ENCODE assay signal across 8 cellular contexts in the genomic region with DNA sequence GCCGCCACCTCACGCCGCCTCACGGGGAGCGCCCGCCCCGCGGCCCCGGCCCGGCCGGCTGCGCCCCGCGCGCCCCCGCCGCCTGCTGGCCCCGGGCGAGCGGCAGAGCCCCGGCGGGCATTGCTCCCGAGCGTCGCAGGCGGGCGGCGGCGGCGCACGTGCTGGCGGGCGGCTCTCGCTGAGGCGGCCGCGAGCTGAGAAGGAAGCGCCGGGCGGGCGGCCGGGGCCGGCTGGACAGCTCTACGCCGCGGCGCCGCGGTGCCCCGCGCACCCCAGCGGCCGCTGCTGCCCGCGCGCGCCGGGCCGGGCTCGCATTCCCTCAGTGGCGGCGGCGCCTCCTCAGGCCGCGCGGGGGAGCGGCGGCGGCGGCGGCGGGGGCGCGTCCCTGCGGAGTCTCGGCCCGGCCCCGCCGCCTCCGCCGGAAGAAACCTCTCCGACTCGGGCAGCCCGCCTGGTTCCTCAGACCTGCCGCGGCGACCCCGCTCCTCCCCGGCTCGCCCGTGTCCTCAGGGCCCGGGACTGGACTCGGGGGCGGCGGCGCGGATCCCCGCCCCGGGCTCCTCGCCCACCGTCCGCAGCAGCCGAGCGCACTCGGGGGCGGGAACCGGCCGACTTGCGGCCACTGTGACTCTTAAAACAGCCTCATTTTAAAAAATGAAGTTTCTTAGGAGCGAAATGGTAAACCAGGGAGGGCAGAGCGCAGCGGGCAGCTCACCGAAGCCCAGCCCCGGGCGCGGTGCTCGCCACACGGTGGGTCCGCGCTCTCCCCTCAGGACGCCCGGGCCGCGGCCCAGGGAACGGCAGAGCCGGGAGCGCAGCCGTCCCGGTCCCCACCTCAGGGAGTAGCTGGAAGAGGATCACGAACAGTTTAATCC. TPM values are rescaled to one million over a fixed set of nuclear protein-coding genes. Genes with fewer than 3 reads are reported as not detected.
DNase-seq lines count a peak whose midpoint lies in the region; ATAC-seq and TF ChIP-seq lines count a peak whose summit lies in the region.

A gene (minus strand): TSS at position 287 of the 875 bp plus-strand sequence. CDS start 116,500 bp downstream, outside the sequence.

- ATAC-seq in HG03469 (IDR thresholded peaks at IDR 0.05; ENCODE audit: unreplicated experiment) (peak; percentile 38), omental fat pad (ENCODE audit: low FRiP score) (peak; percentile 82), upper lobe of left lung (ENCODE audit: low FRiP score in 2 of 2) (peak; percentile 57 to 90)

- H3K36me3 ChIP-seq in SJCRH30 (no peaks in the 10 kb centered on the region), upper lobe of left lung (no peaks in the 10 kb centered on the region)

- TF ChIP-seq CTCF in omental fat pad (IDR thresholded peaks at IDR 0.05) = no peak
- peak; percentile 27 to 73 (median 68) for TF ChIP-seq CTCF in upper lobe of left lung (IDR thresholded peaks at IDR 0.05)

- no peak within 1 kb of the TSS; the same call in 1 of the 2 replicates for H3K27ac ChIP-seq in SJCRH30
- peak within 1 kb of the TSS; percentile 81 to 92 (median 91) for H3K27ac ChIP-seq in upper lobe of left lung

- no peak for TF ChIP-seq EP300 in upper lobe of left lung (IDR thresholded peaks at IDR 0.05)

- H3K27me3 ChIP-seq in SJCRH30 (no peaks in the 10 kb centered on the region), upper lobe of left lung (no peaks in the 10 kb centered on the region)

- H3K4me1 ChIP-seq in SJCRH30 (no peaks in the 10 kb centered on the region), upper lobe of left lung (peaks cover 15 to 48% (median 26%) of the 10 kb centered on the region in 4 donors)

- DNase-seq in SKM-1 treated with dmso at 0.1 percent for 144 hours (lab: John Stamatoyannopoulos, UW; ENCODE audit: unreplicated experiment) (peak; percentile 21), SKM-1 (lab: John Stamatoyannopoulos, UW; ENCODE audit: unreplicated experiment) (no peak), SJCRH30 (peak; percentile 37 to 66), germinal center (ENCODE audit: low spot score) (peak; percentile 73), omental fat pad (ENCODE audit: low spot score) (no peak), upper lobe of left lung (peak; percentile 61 to 94)
- DNase-seq in activated gamma-delta T cell treated with anti-CD3 and anti-CD28 coated beads, Interleukin-2, amount 50 U/mL, for 16 hours (ENCODE audit: low read depth) = peak; percentile 40

- no peaks in the 10 kb centered on the region for H3K9me3 ChIP-seq in SJCRH30 (replicated peaks)
- no peaks in the 10 kb centered on the region for H3K9me3 ChIP-seq in upper lobe of left lung

- 1 to 7% methylated on average over 15 to 45 of the region's 130 CpGs for WGBS in upper lobe of left lung, 2 donors

- peak in 1 of 4 donors; percentile 49 for TF ChIP-seq POLR2A in upper lobe of left lung (IDR thresholded peaks at IDR 0.05)

- H3K4me3 ChIP-seq in SJCRH30 (peak within 1 kb of the TSS; percentile 71), upper lobe of left lung (peak within 1 kb of the TSS; percentile 62 to 90 (median 80))

RNA-seq across cellular contexts. Expression of the gene that starts here (rescaled TPM):
- total RNA-seq in SJCRH30 (2014; rRNA removed; shearing (Covaris generic)) = 1.2 and 1.3 TPM in 2 replicates
- total RNA-seq in omental fat pad = 10 to 100 TPM in 3 of 4 donors, 1 to 10 TPM in 1; 2.8 to 19.5 (median 14.2) TPM
- total RNA-seq in upper lobe of left lung = 10 to 100 TPM; 17.5 to 56.6 (median 29.4) TPM

Comparison
In these comparisons a context has a peak if more than half of its experiments do, and no peak if none do; other contexts are left out.
1. DNase-seq: peak in SKM-1 treated with dmso at 0.1 percent for 144 hours (single experiment), SJCRH30 (2 of 2), activated gamma-delta T cell treated with anti-CD3 and anti-CD28 coated beads, Interleukin-2, amount 50 U/mL, for 16 hours (single experiment), germinal center (single experiment) and upper lobe of left lung (2 of 2); none in SKM-1 (single experiment) and omental fat pad (single experiment).
2. CTCF ChIP-seq: peak in upper lobe of left lung (6 of 6); none in omental fat pad (0 of 3).
3. Peak in every context shown above with its lines, with median percentiles within 50 percentile points of each other: ATAC-seq.